8 cellular contexts compared by ENCODE assay signal in the genomic region with DNA sequence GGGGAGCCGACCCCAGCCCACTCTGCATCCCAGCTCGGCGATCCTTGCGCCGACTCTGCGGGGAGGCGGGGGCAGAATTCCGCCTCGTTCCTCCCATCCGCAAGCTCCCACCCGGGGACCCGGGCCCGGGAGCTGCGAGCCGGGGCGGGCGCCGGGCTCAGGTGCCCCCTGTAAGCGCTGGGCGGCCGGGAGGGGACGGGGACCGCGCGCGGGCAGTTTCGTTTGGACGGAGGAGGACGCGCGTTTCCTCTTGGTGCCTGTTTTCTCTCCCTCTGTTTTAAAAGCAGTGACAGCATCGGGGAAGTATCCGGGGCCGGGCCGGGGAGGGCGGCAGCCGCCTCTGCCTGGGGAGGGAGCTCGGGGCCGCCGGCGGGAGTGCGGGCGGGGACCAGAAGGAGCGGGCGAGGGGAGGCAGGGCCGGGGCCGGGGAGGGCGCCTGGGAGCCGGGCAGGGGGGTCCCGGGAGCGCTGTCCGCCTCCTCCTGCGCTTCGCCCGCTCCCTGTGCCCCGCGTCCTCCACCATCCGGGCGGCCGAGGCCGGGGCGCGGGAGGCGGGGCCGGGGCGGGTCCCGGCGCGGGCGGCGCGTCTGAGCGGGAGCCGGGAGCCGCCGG. TPM values are rescaled to one million over a fixed set of nuclear protein-coding genes. Genes with fewer than 3 reads are reported as not detected.
DNase-seq lines count a peak whose midpoint lies in the region; ATAC-seq and TF ChIP-seq lines count a peak whose summit lies in the region.

No MANE protein-coding gene starts in this region.

- DNase-seq in AG04449 (ENCODE audit: low read depth, low spot score): no peak
- DNase-seq in activated T-cell treated with anti-CD3 and anti-CD28 coated beads, Interleukin-2, amount 50 U/mL, for 1 hour: peak; percentile 52
- DNase-seq in fibroblast of gingiva (ENCODE audit: low read depth): peak; percentile 50
- DNase-seq in natural killer cell treated with Interleukin-12 subunit alpha and Interleukin-12 subunit beta and Interleukin-15 and Interleukin-18, amount 100 ng/mL, for 72 hours (ENCODE audit: low spot score): peak; percentile 66
- no peak for DNase-seq in NCI-H2107 (lab: John Stamatoyannopoulos, UW)
- no peak for DNase-seq in COR-L47 (lab: John Stamatoyannopoulos, UW)

- peak; percentile 76 to 80 for ATAC-seq in natural killer cell treated with Interleukin-12 subunit alpha and Interleukin-12 subunit beta and Interleukin-15 and Interleukin-18, amount 100 ng/mL, for 72 hours
- no peak for ATAC-seq in GM19035 (IDR thresholded peaks at IDR 0.05; ENCODE audit: unreplicated experiment)

- no peaks in the 10 kb centered on the region for H3K36me3 Mint-ChIP-seq in natural killer cell treated with Interleukin-12 subunit alpha and Interleukin-12 subunit beta and Interleukin-15 and Interleukin-18, amount 100 ng/mL, for 72 hours

- H3K4me3 Mint-ChIP-seq in natural killer cell treated with Interleukin-12 subunit alpha and Interleukin-12 subunit beta and Interleukin-15 and Interleukin-18, amount 100 ng/mL, for 72 hours: peak overlapping the region; percentile 54

- no peaks in the 10 kb centered on the region for H3K36me3 ChIP-seq in HUES6 (ENCODE audit: control insufficient read depth, insufficient read depth, low read length)

- peak overlapping the region; percentile 65; the same call in 1 of the 2 replicates for H3K27ac ChIP-seq in HUES6 (ENCODE audit: low read depth, low read length)

- H3K4me3 ChIP-seq in AG04449 (ENCODE audit: low read depth, low read length) (peak overlapping the region; percentile 40), HUES6 (ENCODE audit: low read depth, low read length) (peak overlapping the region; percentile 82)

- peak overlapping the region; percentile 35 for H3K9ac ChIP-seq in HUES6 (ENCODE audit: low read length)

- peaks cover 43 to 54% of the 10 kb centered on the region in 2 donors for H3K4me1 Mint-ChIP-seq in natural killer cell treated with Interleukin-12 subunit alpha and Interleukin-12 subunit beta and Interleukin-15 and Interleukin-18, amount 100 ng/mL, for 72 hours (ENCODE audit: low read depth in 2 of 2)

- no peak for TF ChIP-seq CTCF in AG04449 (IDR thresholded peaks at IDR 0.05; ENCODE audit: insufficient read depth, low read length, missing control alignments)

- POLR2A ChIA-PET in AG04449 (lab: Yijun Ruan, JAX): no interaction called here

- peaks cover 32% of the 10 kb centered on the region for H3K4me1 ChIP-seq in HUES6 (ENCODE audit: control insufficient read depth, insufficient read depth, low read length)

- H3K27me3 Mint-ChIP-seq in natural killer cell treated with Interleukin-12 subunit alpha and Interleukin-12 subunit beta and Interleukin-15 and Interleukin-18, amount 100 ng/mL, for 72 hours: no peaks in the 10 kb centered on the region

- H3K9me3 ChIP-seq in HUES6 (ENCODE audit: control insufficient read depth, insufficient read depth, low read depth, low read length): no peaks in the 10 kb centered on the region

- H3K27ac Mint-ChIP-seq in natural killer cell treated with Interleukin-12 subunit alpha and Interleukin-12 subunit beta and Interleukin-15 and Interleukin-18, amount 100 ng/mL, for 72 hours: no peak overlapping the region

- no peaks in the 10 kb centered on the region for H3K9me3 Mint-ChIP-seq in natural killer cell treated with Interleukin-12 subunit alpha and Interleukin-12 subunit beta and Interleukin-15 and Interleukin-18, amount 100 ng/mL, for 72 hours

- CTCF ChIA-PET in AG04449 (lab: Yijun Ruan, JAX): interaction anchor here (0.9 to 1.0 kb wide), 2 partner anchors 9 to 14 kb away, joined by 3 read pairs; no protein-coding TSS in a partner anchor

- H3K27me3 ChIP-seq in HUES6 (ENCODE audit: control insufficient read depth, insufficient read depth, low read length): peaks cover 40% of the 10 kb centered on the region; the same call in 1 of the 2 replicates

RNA-seq across cellular contexts. Expression of gene RAP1GAP2, which starts 57.0 kb away (rescaled TPM):
- 10 to 100 TPM in 1 of 2 donors, 1 to 10 TPM in 1; 7.7 to 14.5 TPM for total RNA-seq in natural killer cell treated with Interleukin-12 subunit alpha and Interleukin-12 subunit beta and Interleukin-15 and Interleukin-18, amount 100 ng/mL, for 72 hours

Comparison
In these comparisons a context has a peak if more than half of its experiments do, and no peak if none do; other contexts are left out.
1. DNase-seq: peak in activated T-cell treated with anti-CD3 and anti-CD28 coated beads, Interleukin-2, amount 50 U/mL, for 1 hour (single experiment), fibroblast of gingiva (single experiment) and natural killer cell treated with Interleukin-12 subunit alpha and Interleukin-12 subunit beta and Interleukin-15 and Interleukin-18, amount 100 ng/mL, for 72 hours (single experiment); none in AG04449 (single experiment), NCI-H2107 (single experiment) and COR-L47 (single experiment).